Comparison of ENCODE assay signal across 15 cellular contexts in the genomic region with DNA sequence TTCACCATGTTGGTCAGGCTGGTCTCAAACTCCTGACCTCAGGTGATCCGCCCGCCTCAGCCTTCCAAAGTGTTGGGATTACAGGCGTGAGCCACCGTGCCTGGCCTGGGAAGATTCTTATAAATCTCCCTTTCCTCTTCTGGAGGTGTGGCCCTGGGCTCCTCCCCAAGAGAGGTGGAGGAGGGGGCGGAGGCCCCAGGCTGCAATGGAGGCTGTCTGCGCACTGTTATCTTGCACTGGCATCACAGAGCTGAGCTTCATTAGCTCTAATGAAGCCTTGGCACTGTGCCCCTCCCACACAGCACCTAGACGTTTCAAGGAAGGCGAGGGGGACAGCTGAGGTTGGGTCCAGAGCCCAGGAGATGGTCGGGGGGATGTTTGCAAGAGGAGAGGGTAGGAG.
"Had no signal": no experiment of that assay in that cellular context is flagged by ENCODE, and none has a peak within 500 bp of the region (broad histone marks: within the 10 kb centered on the region; RNA-seq: fewer than 3 reads in every experiment).

No MANE protein-coding gene starts in this region.

- DNase-seq: activated B cell treated with CpG ODN at 0.5 μM for 24 hours; activated CD4-positive, alpha-beta T cell treated with anti-CD3 and anti-CD28 coated beads, Interleukin-2, amount 10 ng/mL, durations not matched to agents 24 days and 14 days; activated CD8-positive, alpha-beta memory T cell treated with anti-CD3 and anti-CD28 coated beads, Interleukin-2, amount 50 U/mL, for 48 hours; activated naive CD8-positive, alpha-beta T cell treated with anti-CD3 and anti-CD28 coated beads for 36 hours; aorta; mesenchymal stem cell; natural killer cell; nucleus accumbens; stimulated activated CD4-positive, alpha-beta T cell treated with anti-CD3 and anti-CD28 coated beads, Interleukin-2, amount 100 ng/mL, for 48 hours; stimulated activated naive B cell treated with anti-CD40 and anti-IgM and Interleukin-4, amounts not matched to agents 10 μg/mL and 1 μg/mL and 100 μg/mL, for 72 hours; T-helper 2 cell; upper lobe of left lung had no signal

- H3K36me3 ChIP-seq: upper lobe of left lung had no signal

- H3K27ac ChIP-seq: hepatocyte, upper lobe of left lung had no signal

- H3K4me2 ChIP-seq: hepatocyte had no signal

- H3K9me3 ChIP-seq: upper lobe of left lung had no signal

- H3K4me1 ChIP-seq: upper lobe of left lung had no signal

- H2AFZ ChIP-seq: hepatocyte had no signal

- H3K27me3 ChIP-seq: hepatocyte, upper lobe of left lung had no signal

- H3K4me3 ChIP-seq: hepatocyte, upper lobe of left lung had no signal

- ATAC-seq: natural killer cell; stimulated activated naive B cell treated with anti-CD40 and anti-IgM and Interleukin-4, amounts not matched to agents 10 μg/mL and 1 μg/mL and 100 μg/mL, for 72 hours had no signal

- FAIRE-seq: bronchial epithelial cell, endometrium had no signal
